In the genomic region with DNA sequence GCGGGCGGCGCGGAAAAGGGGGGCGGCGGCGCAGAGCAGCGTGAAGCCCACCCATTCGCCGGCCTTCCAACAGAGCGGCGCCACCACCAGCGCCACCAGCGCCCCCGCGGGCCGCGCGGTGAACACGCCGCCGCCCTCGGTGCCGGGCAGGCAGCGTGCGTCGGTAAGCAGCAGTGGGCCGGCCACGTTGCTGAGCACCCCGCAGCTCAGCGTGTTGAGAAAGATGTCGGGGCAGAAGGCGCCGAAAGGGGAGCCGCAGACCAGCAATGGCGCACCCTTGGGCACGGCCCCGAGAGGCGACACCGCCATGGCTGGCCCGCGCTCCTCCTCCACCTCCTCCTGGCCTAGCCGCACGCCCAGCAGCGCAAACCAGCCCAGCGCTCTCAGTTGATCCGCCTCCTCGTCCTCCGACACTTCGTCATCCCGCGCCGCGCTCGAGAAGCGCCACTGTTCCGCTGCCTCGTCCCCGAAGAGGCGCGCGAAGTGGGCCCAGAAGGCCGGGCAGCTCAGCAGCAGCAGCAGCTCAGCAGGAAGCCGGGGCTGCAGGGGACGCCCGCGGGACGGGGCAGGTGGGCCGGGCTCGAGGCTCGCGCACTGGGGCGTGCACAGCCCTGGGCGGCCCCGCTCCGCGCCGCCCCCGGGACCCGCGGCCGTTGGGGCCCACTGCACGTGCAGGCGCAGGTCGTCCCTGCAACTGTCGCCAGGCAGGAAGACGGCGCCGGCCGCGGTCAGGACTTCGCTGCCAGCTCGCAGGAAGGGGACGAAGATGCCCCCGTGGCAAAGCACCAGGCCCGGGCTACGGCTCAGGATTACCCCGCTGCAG, we compare ENCODE assay signal across 8 cellular contexts. TPM values are rescaled to one million over a fixed set of nuclear protein-coding genes. Genes with fewer than 3 reads are reported as not detected.
A peak's percentile ranks its signal among the peaks of the same experiment; 100 is the strongest.
DNase-seq lines count a peak whose midpoint lies in the region; ATAC-seq and TF ChIP-seq lines count a peak whose summit lies in the region.

No MANE protein-coding gene starts in this region.

- H3K4me1 ChIP-seq in ectodermal cell (ENCODE audit: control insufficient read depth, insufficient read depth, low read length), result no peaks in the 10 kb centered on the region

- H3K9me3 ChIP-seq in ectodermal cell (ENCODE audit: control insufficient read depth, low read length), result no peaks in the 10 kb centered on the region

- no peaks in the 10 kb centered on the region for H3K27me3 Mint-ChIP-seq in activated CD4-positive, alpha-beta memory T cell treated with anti-CD3 and anti-CD28 coated beads for 36 hours

- peak; percentile 46 for DNase-seq in NCI-H2227 treated with DMSO at 0.1 percent for 48 hours (lab: John Stamatoyannopoulos, UW)
- DNase-seq in activated CD4-positive, alpha-beta memory T cell treated with anti-CD3 and anti-CD28 coated beads for 36 hours, result peak; percentile 79
- DNase-seq in lung microvascular endothelial cell (ENCODE audit: low read depth in 2 of 2), result peak; percentile 70 to 78
- DNase-seq in stimulated activated CD4-positive, alpha-beta T cell treated with anti-CD3 and anti-CD28 coated beads, TNF-alpha, amount 100 ng/mL, for 48 hours (ENCODE audit: low read depth in 3 of 3), result peak; percentile 34 to 61 (median 49)

- H3K27me3 ChIP-seq in ectodermal cell (ENCODE audit: control insufficient read depth, insufficient read depth, low read length, poor library complexity, severe bottlenecking), result no peaks in the 10 kb centered on the region

- H3K36me3 Mint-ChIP-seq in activated CD4-positive, alpha-beta memory T cell treated with anti-CD3 and anti-CD28 coated beads for 36 hours, result peaks cover 13% of the 10 kb centered on the region

- TF ChIP-seq CTCF in 22Rv1 (IDR thresholded peaks at IDR 0.05), result peak; percentile 78

- H3K4me3 ChIP-seq in ectodermal cell (ENCODE audit: insufficient read depth, low read depth, low read length), result peak overlapping the region; percentile 58

- peak overlapping the region; percentile 94 for H3K27ac ChIP-seq in 22Rv1
- peak overlapping the region; percentile 93 for H3K27ac ChIP-seq in ectodermal cell (ENCODE audit: insufficient read depth, low read depth, low read length, poor library complexity, severe bottlenecking)

- peak overlapping the region; percentile 90 for H3K27ac Mint-ChIP-seq in activated CD4-positive, alpha-beta memory T cell treated with anti-CD3 and anti-CD28 coated beads for 36 hours

- peaks cover 3% of the 10 kb centered on the region for H3K36me3 ChIP-seq in ectodermal cell (ENCODE audit: control insufficient read depth, insufficient read depth, low read length)

- POLR2A ChIA-PET in activated CD4-positive, alpha-beta memory T cell treated with anti-CD3 and anti-CD28 coated beads for 36 hours (lab: Charles Lee), result interaction anchor here (0.6 to 3.2 kb wide), 14 partner anchors 9 to 272 kb away, joined by 3 to 50 read pairs (median 4); a partner anchor contains a TSS

- CTCF ChIA-PET in activated CD4-positive, alpha-beta memory T cell treated with anti-CD3 and anti-CD28 coated beads for 36 hours (lab: Charles Lee), result interaction anchor here (0.6 to 4.4 kb wide), 37 partner anchors 8 to 708 kb away, joined by 3 to 59 read pairs (median 5); a partner anchor contains a TSS

- ATAC-seq in GM18508 (IDR thresholded peaks at IDR 0.05; ENCODE audit: insufficient read depth, unreplicated experiment), result peak; percentile 24
- ATAC-seq in HG02973 (IDR thresholded peaks at IDR 0.05; ENCODE audit: unreplicated experiment), result peak; percentile 47

- no peaks in the 10 kb centered on the region for H3K9me3 Mint-ChIP-seq in activated CD4-positive, alpha-beta memory T cell treated with anti-CD3 and anti-CD28 coated beads for 36 hours

- peaks cover 21% of the 10 kb centered on the region for H3K4me1 Mint-ChIP-seq in activated CD4-positive, alpha-beta memory T cell treated with anti-CD3 and anti-CD28 coated beads for 36 hours (ENCODE audit: low read depth)

- intact Hi-C loops in activated CD4-positive, alpha-beta memory T cell treated with anti-CD3 and anti-CD28 coated beads for 36 hours (cut with micrococcal nuclease), result loop anchor here (1.0 to 5.0 kb wide), 5 partner anchors 17 to 87 kb away; a partner anchor contains a TSS

- peak overlapping the region; percentile 89 for H3K4me3 Mint-ChIP-seq in activated CD4-positive, alpha-beta memory T cell treated with anti-CD3 and anti-CD28 coated beads for 36 hours

- WGBS in ectodermal cell, 2 experiments, result 0% methylated on average over 98 of the region's 98 CpGs

RNA-seq across cellular contexts. Expression of a gene that starts 0.6 kb away (rescaled TPM):
- total RNA-seq in activated CD4-positive, alpha-beta memory T cell treated with anti-CD3 and anti-CD28 coated beads for 36 hours, result 10 to 100 TPM; 10.9 to 12.1 TPM
- 9.7 TPM for polyA plus RNA-seq in ectodermal cell (2013, experiment 1 of 4)
- 6.5 TPM for polyA plus RNA-seq in ectodermal cell (2013, experiment 2 of 4)
- 7.7 TPM for polyA plus RNA-seq in ectodermal cell (2013, experiment 3 of 4)
- polyA plus RNA-seq in ectodermal cell (2013, experiment 4 of 4), result 8.6 TPM
- 3.5 and 4.8 TPM in 2 replicates for total RNA-seq in lung microvascular endothelial cell

RNA-seq across cellular contexts. Expression of a gene that starts 13.3 kb away (rescaled TPM):
- total RNA-seq in activated CD4-positive, alpha-beta memory T cell treated with anti-CD3 and anti-CD28 coated beads for 36 hours, result 1 to 10 TPM; 5.3 to 7.1 TPM
- 1.9 TPM for polyA plus RNA-seq in ectodermal cell (2013, experiment 1 of 4)
- 1.8 TPM for polyA plus RNA-seq in ectodermal cell (2013, experiment 2 of 4)
- 1.2 TPM for polyA plus RNA-seq in ectodermal cell (2013, experiment 3 of 4)
- polyA plus RNA-seq in ectodermal cell (2013, experiment 4 of 4), result 1.2 TPM
- 0.40 and 1.3 TPM in 2 replicates for total RNA-seq in lung microvascular endothelial cell

RNA-seq across cellular contexts. Expression of a gene that starts 24.4 kb away (rescaled TPM):
- total RNA-seq in activated CD4-positive, alpha-beta memory T cell treated with anti-CD3 and anti-CD28 coated beads for 36 hours, result 10 to 100 TPM; 91.9 to 94.8 TPM
- 127 TPM for polyA plus RNA-seq in ectodermal cell (2013, experiment 1 of 4)
- 160 TPM for polyA plus RNA-seq in ectodermal cell (2013, experiment 2 of 4)
- 80.3 TPM for polyA plus RNA-seq in ectodermal cell (2013, experiment 3 of 4)
- 94.2 TPM for polyA plus RNA-seq in ectodermal cell (2013, experiment 4 of 4)
- 108 and 156 TPM in 2 replicates for total RNA-seq in lung microvascular endothelial cell

Comparison
In these comparisons a context has a peak if more than half of its experiments do, and no peak if none do; other contexts are left out.
1. Peak in every context shown above with its lines: DNase-seq, ATAC-seq, H3K4me3 ChIP-seq and H3K27ac ChIP-seq.